In genomic region chr2:173941567-173941966, GRCh38 we compare ENCODE assay signal across 20 cellular contexts. TPM values are rescaled to one million over a fixed set of nuclear protein-coding genes. Genes with fewer than 3 reads are reported as not detected.
A peak's percentile ranks its signal among the peaks of the same experiment; 100 is the strongest.
DNase-seq lines count a peak whose midpoint lies in the region; ATAC-seq, FAIRE-seq and TF ChIP-seq lines count a peak whose summit lies in the region.
"Had no signal": no experiment of that assay in that cellular context is flagged by ENCODE, and none has a peak within 500 bp of the region (broad histone marks: within the 10 kb centered on the region; RNA-seq: fewer than 3 reads in every experiment).

No MANE protein-coding gene starts in this region.

- TF ChIP-seq RAD21 in GM12878 (IDR thresholded peaks at IDR 0.05; ENCODE audit: insufficient read depth, low read depth, low read length): no peak

- H4K20me1 ChIP-seq in Karpas-422 (ENCODE audit: insufficient read depth, low read depth, low read length) (peaks cover 36% of the 10 kb centered on the region), GM12878 (ENCODE audit: control insufficient read depth, insufficient read depth) (no peaks in the 10 kb centered on the region; the same call in 1 of the 2 replicates)

- ATAC-seq in GM12878 (0 out of 3 replicates have a peak, but pooled peaks have one; percentile 4), heart right ventricle (no peak)

- no TSS peak for BruUV-seq in GM12878 (replicated peaks; lab: Mats Ljungman, UMichigan)

- SMC1A ChIA-PET in GM12878 (lab: Charles Lee; ENCODE audit: uncharacterized antibody, unreplicated experiment): interaction anchor here (1.0 to 2.4 kb wide), 4 partner anchors 10 to 24 kb away, joined by 3 to 11 read pairs (median 4); no protein-coding TSS in a partner anchor

- peak overlapping the region; percentile 46 for H3K4me2 ChIP-seq in Karpas-422 (ENCODE audit: low read depth, low read length, poor library complexity, severe bottlenecking)
- H3K4me2 ChIP-seq in GM12878 (ENCODE audit: control insufficient read depth, insufficient read depth): no peak overlapping the region

- TF ChIP-seq POLR2A in GM12878 (IDR thresholded peaks at IDR 0.05; ENCODE audit: low read depth, low read length): no peak

- no peak overlapping the region for H3K4me3 ChIP-seq in Karpas-422 (ENCODE audit: low read length)
- no peak overlapping the region for H3K4me3 ChIP-seq in GM12878
- H3K4me3 ChIP-seq in dorsolateral prefrontal cortex: no peak overlapping the region
- H3K4me3 ChIP-seq in heart right ventricle: no peak overlapping the region
- H3K4me3 ChIP-seq: left ventricle myocardium inferior, prostate gland, spleen had no signal

- H3K9ac ChIP-seq in Karpas-422 (ENCODE audit: low read length) (peak overlapping the region; percentile 13; the same call in 1 of the 2 replicates), GM12878 (ENCODE audit: control insufficient read depth, insufficient read depth, low read length) (no peak overlapping the region)

- POLR2A ChIA-PET in GM12878 (lab: Charles Lee): interaction anchor here (1.6 kb wide), 1 partner anchor 20 kb away, joined by 12 read pairs; no protein-coding TSS in a partner anchor

- no peaks in the 10 kb centered on the region for H3K9me2 ChIP-seq in Karpas-422 (replicated peaks; ENCODE audit: insufficient read depth, low read length)

- TF ChIP-seq EP300 in GM12878 (IDR thresholded peaks at IDR 0.05; ENCODE audit: borderline replicate concordance in 1 of 2, control insufficient read depth in 1 of 2, low read depth in 2 of 2, low read length in 2 of 2): no peak

- H3K27ac ChIP-seq in Karpas-422 (ENCODE audit: low read length) (peak overlapping the region; percentile 79), GM12878 (ENCODE audit: control insufficient read depth, insufficient read depth) (peak overlapping the region; percentile 29), dorsolateral prefrontal cortex (no peak overlapping the region), heart right ventricle (peak overlapping the region in 1 of 10 donors; percentile 9)
- H3K27ac ChIP-seq: left ventricle myocardium inferior, prostate gland had no signal

- H3K36me3 Mint-ChIP-seq in activated T-cell treated with anti-CD3 and anti-CD28 coated beads, Interleukin-2, amount 50 U/mL, for 24 hours (ENCODE audit: low read depth): peaks cover 69% of the 10 kb centered on the region

- H3K27ac Mint-ChIP-seq in activated T-cell treated with anti-CD3 and anti-CD28 coated beads, Interleukin-2, amount 50 U/mL, for 24 hours: peak overlapping the region; percentile 84
- H3K27ac Mint-ChIP-seq: T-helper 1 cell treated with Interleukin-12 subunit alpha and Interleukin-12 subunit beta and Interleukin-4 antibody, amounts not matched to agents 30 μg/mL and 1 μg/mL, for 36 hours had no signal

- intact Hi-C loops in GM12878 (cut with micrococcal nuclease; ENCODE audit: unreplicated experiment) (no loop called here), dorsolateral prefrontal cortex (cut with DNase I) (no loop called here), heart right ventricle (cut with DNase I) (no loop called here)

- FAIRE-seq in GM12878 (lab: Jason Lieb, UNC): no peak
- FAIRE-seq: G401.6, H54 had no signal

- H3K9me3 ChIP-seq in Karpas-422 (ENCODE audit: low read length) (no peaks in the 10 kb centered on the region), GM12878 (replicated peaks; ENCODE audit: control insufficient read depth, insufficient read depth, low read length) (no peaks in the 10 kb centered on the region), heart right ventricle (no peaks in the 10 kb centered on the region)
- H3K9me3 ChIP-seq: left ventricle myocardium inferior, prostate gland, spleen had no signal

- TF ChIP-seq CTCF in GM12878 (IDR thresholded peaks at IDR 0.05 in 2 of 3, conservative IDR thresholded peaks at IDR 0.05 in 1 of 3; ENCODE audit: control insufficient read depth in 2 of 3, extremely low read depth in 1 of 3, insufficient read depth in 1 of 3, low read depth in 3 of 3, low read length in 3 of 3): no peak
- TF ChIP-seq CTCF in dorsolateral prefrontal cortex (IDR thresholded peaks at IDR 0.05 in 54 of 56, conservative IDR thresholded peaks at IDR 0.05 in 2 of 56; ENCODE audit: low read depth in 1 of 56, partially characterized antibody in 56 of 56): no peak
- TF ChIP-seq CTCF in heart right ventricle (IDR thresholded peaks at IDR 0.05): no peak

- H3K27me3 ChIP-seq in Karpas-422 (ENCODE audit: low read length) (no peaks in the 10 kb centered on the region), GM12878 (replicated peaks in 1 of 2; ENCODE audit: control insufficient read depth in 2 of 2, insufficient read depth in 2 of 2, low read length in 1 of 2) (no peaks in the 10 kb centered on the region), dorsolateral prefrontal cortex (no peaks in the 10 kb centered on the region), heart right ventricle (no peaks in the 10 kb centered on the region)
- H3K27me3 ChIP-seq: spleen had no signal

- H3K4me1 Mint-ChIP-seq in activated T-cell treated with anti-CD3 and anti-CD28 coated beads, Interleukin-2, amount 50 U/mL, for 24 hours (ENCODE audit: low read depth): peaks cover 82% of the 10 kb centered on the region

- in situ Hi-C loops in GM12878 (cut with MboI): no loop called here

- DNase-seq in activated T-cell treated with anti-CD3 and anti-CD28 coated beads, Interleukin-2, amount 50 U/mL, for 24 hours: no peak
- DNase-seq in activated T-cell treated with anti-CD3 and anti-CD28 coated beads for 4 hours (no peak), Karpas-422 (no peak), GM12878 (ENCODE audit: low read depth, low spot score) (no peak), renal cortical epithelial cell (ENCODE audit: low read depth) (peak; percentile 26), foreskin melanocyte (no peak), dorsolateral prefrontal cortex (no peak), heart right ventricle (no peak)
- DNase-seq: anterior cingulate cortex; foreskin fibroblast; Kasumi-1; left ventricle myocardium inferior; NCI-H1417 treated with DMSO at 0.1 percent for 48 hours; Right ventricle myocardium superior; spleen; stimulated activated naive CD4-positive, alpha-beta T cell treated with Interleukin-2 at 50 U/mL for 16 hours had no signal

- H3K9me3 Mint-ChIP-seq in activated T-cell treated with anti-CD3 and anti-CD28 coated beads, Interleukin-2, amount 50 U/mL, for 24 hours: no peaks in the 10 kb centered on the region
- H3K9me3 Mint-ChIP-seq: T-helper 1 cell treated with Interleukin-12 subunit alpha and Interleukin-12 subunit beta and Interleukin-4 antibody, amounts not matched to agents 30 μg/mL and 1 μg/mL, for 36 hours had no signal

- 0% methylated on average over 1 of the region's 1 CpG for WGBS in GM12878 (ENCODE audit: insufficient coverage, insufficient replicate concordance, low lambda C conversion rate, missing lambda C conversion rate)
- 83 to 86% methylated on average over 1 of the region's 1 CpG for WGBS in heart right ventricle, 2 donors

- no peak overlapping the region for H2AFZ ChIP-seq in Karpas-422 (ENCODE audit: low read length)
- no peak overlapping the region for H2AFZ ChIP-seq in GM12878 (ENCODE audit: control insufficient read depth, low read depth, low read length)

- H3K4me3 Mint-ChIP-seq in activated T-cell treated with anti-CD3 and anti-CD28 coated beads, Interleukin-2, amount 50 U/mL, for 24 hours: no peak overlapping the region
- H3K4me3 Mint-ChIP-seq: T-helper 1 cell treated with Interleukin-12 subunit alpha and Interleukin-12 subunit beta and Interleukin-4 antibody, amounts not matched to agents 30 μg/mL and 1 μg/mL, for 36 hours had no signal

- H3K36me3 ChIP-seq in Karpas-422 (ENCODE audit: insufficient read depth, low read length): peaks cover 6% of the 10 kb centered on the region
- H3K36me3 ChIP-seq in GM12878 (ENCODE audit: control insufficient read depth in 2 of 2, insufficient read depth in 2 of 2, low read length in 1 of 2): no peaks in the 10 kb centered on the region; a peak in 2 of 4 replicates
- peaks cover 0 to 3% (median 0%) of the 10 kb centered on the region in 9 donors for H3K36me3 ChIP-seq in heart right ventricle
- H3K36me3 ChIP-seq: left ventricle myocardium inferior, prostate gland had no signal

- peaks cover 82% of the 10 kb centered on the region for H3K4me1 ChIP-seq in Karpas-422 (ENCODE audit: low read length)
- peaks cover 20% of the 10 kb centered on the region for H3K4me1 ChIP-seq in GM12878 (ENCODE audit: control insufficient read depth, insufficient read depth, low read length)
- H3K4me1 ChIP-seq in heart right ventricle: peaks cover 0 to 90% (median 60%) of the 10 kb centered on the region in 9 donors
- H3K4me1 ChIP-seq: prostate gland had no signal

- no peaks in the 10 kb centered on the region for H3K27me3 Mint-ChIP-seq in activated T-cell treated with anti-CD3 and anti-CD28 coated beads, Interleukin-2, amount 50 U/mL, for 24 hours

- RAD21 ChIA-PET in GM12878 (lab: Charles Lee; ENCODE audit: unreplicated experiment): interaction anchor here (2.0 to 2.1 kb wide), 2 partner anchors 20 to 21 kb away, joined by 4 to 5 read pairs; no protein-coding TSS in a partner anchor

- peaks cover 99% of the 10 kb centered on the region for H3K79me2 ChIP-seq in Karpas-422 (ENCODE audit: low read length)
- peaks cover 98% of the 10 kb centered on the region for H3K79me2 ChIP-seq in GM12878 (ENCODE audit: control insufficient read depth, insufficient read depth, low read length)

- CTCF ChIA-PET in GM12878 (lab: Yijun Ruan, JAX): interaction anchor here (0.7 to 1.6 kb wide), 5 partner anchors 11 to 110 kb away, joined by 3 to 5 read pairs (median 4); no protein-coding TSS in a partner anchor

RNA-seq across cellular contexts. Expression of gene SP3, which starts 23.6 kb away (rescaled TPM):
- total RNA-seq in Karpas-422 (2014; rRNA removed; shearing (Covaris generic); ENCODE audit: low replicate concordance): 109 and 139 TPM in 2 replicates
- 171 and 179 TPM in 2 replicates for total RNA-seq in GM12878 (2013; cell fraction: nucleolus; rRNA removed)
- total RNA-seq in GM12878 (2014; rRNA removed) (81.8 and 82.6 TPM in 2 replicates), GM12878 (2014; rRNA removed; fragmentation: Illumina TruSeq; extraction: Trizol) (85.2 and 87.6 TPM in 2 replicates), GM12878 (2021) (70.7 and 74.8 TPM in 2 replicates), renal cortical epithelial cell (90.9 and 109 TPM in 2 replicates), dorsolateral prefrontal cortex (10 to 100 TPM; 41.4 to 79.2 (median 59.4) TPM), heart right ventricle (10 to 100 TPM; 36.4 to 45.7 (median 41.0) TPM)
- polyA plus RNA-seq in GM12878 (2011; ENCODE audit: low read depth): 17.5 TPM
- polyA plus RNA-seq in GM12878 (2011; rRNA removed) (71.0 and 94.6 TPM in 2 replicates), GM12878 (2014; fragmentation: Illumina TruSeq; extraction: Trizol) (62.3 and 80.9 TPM in 2 replicates), GM12878 (2014; fragmentation: Nextera tagmentation; extraction: Ambion mirVana) (10 to 100 TPM in 1 of 2 experiments, 1 to 10 TPM in 1; 9.9 to 12.2 TPM), GM12878 (2014; rRNA removed) (42.4 TPM in 2 replicates), GM12878 (2016; fragmentation: Nextera tagmentation; extraction: Ambion mirVana) (10 to 100 TPM; 35.8 to 36.2 TPM), heart right ventricle (10 to 100 TPM in 1 of 2 donors, 1 to 10 TPM in 1; 8.6 to 11.6 TPM)
- 31.1 and 34.6 TPM in 2 replicates for polyA plus RNA-seq in GM12878 (2011; cell fraction: cytosol; rRNA removed)
- 36.5 and 43.8 TPM in 2 replicates for polyA plus RNA-seq in GM12878 (2011; cell fraction: nucleus; rRNA removed)
- 19.5 and 25.2 TPM in 2 replicates for polyA plus RNA-seq in GM12878 (2012)
- 114 and 144 TPM in 2 replicates for polyA minus RNA-seq in GM12878 (2011; rRNA and poly(A)+ RNA removed)
- polyA minus RNA-seq in GM12878 (2011; cell fraction: cytosol; rRNA and poly(A)+ RNA removed): 35.6 and 37.4 TPM in 2 replicates
- polyA minus RNA-seq in GM12878 (2011; cell fraction: nucleus; rRNA and poly(A)+ RNA removed): 87.9 and 121 TPM in 2 replicates

Comparison
In these comparisons a context has a peak if more than half of its experiments do, and no peak if none do; other contexts are left out.
1. H3K27ac ChIP-seq: peak in Karpas-422 (single experiment) and GM12878 (single experiment); none in dorsolateral prefrontal cortex (0 of 59).